1 cellular context compared by ENCODE assay signal in the genomic region with DNA sequence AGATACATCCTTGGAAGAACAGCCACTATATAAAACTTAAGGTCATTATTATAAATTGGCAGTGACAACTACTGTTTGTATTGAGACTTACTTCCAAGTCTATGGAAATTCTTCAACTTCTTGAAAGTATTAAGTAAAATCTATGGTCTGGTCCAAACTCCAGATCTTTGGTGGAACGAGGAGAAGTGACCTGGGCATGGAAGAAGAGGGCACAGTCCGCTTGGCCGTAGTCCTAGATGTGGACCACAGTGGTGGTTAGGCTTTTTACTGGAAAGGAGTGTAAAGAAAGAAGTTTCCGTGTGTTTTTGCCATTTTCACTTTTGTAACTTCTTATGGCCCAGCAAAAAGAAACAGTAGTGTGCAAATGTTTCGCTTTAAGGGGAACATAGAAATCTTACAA.
TF ChIP-seq lines count a peak whose summit lies in the region.

No MANE protein-coding gene starts in this region.

TF ChIP-seq in H1, 55 proteins besides CTCF, POLR2A, EP300 and RAD21:
- TF ChIP-seq, protein P1, sequence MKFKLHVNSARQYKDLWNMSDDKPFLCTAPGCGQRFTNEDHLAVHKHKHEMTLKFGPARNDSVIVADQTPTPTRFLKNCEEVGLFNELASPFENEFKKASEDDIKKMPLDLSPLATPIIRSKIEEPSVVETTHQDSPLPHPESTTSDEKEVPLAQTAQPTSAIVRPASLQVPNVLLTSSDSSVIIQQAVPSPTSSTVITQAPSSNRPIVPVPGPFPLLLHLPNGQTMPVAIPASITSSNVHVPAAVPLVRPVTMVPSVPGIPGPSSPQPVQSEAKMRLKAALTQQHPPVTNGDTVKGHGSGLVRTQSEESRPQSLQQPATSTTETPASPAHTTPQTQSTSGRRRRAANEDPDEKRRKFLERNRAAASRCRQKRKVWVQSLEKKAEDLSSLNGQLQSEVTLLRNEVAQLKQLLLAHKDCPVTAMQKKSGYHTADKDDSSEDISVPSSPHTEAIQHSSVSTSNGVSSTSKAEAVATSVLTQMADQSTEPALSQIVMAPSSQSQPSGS (IDR thresholded peaks at IDR 0.05; ENCODE audit: low read length) = no peak
- TF ChIP-seq HDAC6 (IDR thresholded peaks at IDR 0.05; ENCODE audit: low read depth, low read length) (no peak), KDM4A (IDR thresholded peaks at IDR 0.05; ENCODE audit: low read depth, low read length, severe bottlenecking) (no peak), ATF3 (IDR thresholded peaks at IDR 0.05; ENCODE audit: insufficient read depth, low read depth, low read length) (no peak), KDM5A (IDR thresholded peaks at IDR 0.05; ENCODE audit: low read length) (no peak), GABPA (IDR thresholded peaks at IDR 0.05; ENCODE audit: borderline replicate concordance, insufficient read depth, low read length) (no peak), SAP30 (IDR thresholded peaks at IDR 0.05; ENCODE audit: insufficient read depth, insufficient replicate concordance, low read length) (no peak), NRF1 (IDR thresholded peaks at IDR 0.05; ENCODE audit: low read depth, low read length) (no peak), E2F6 (IDR thresholded peaks at IDR 0.05) (no peak), CBX5 (IDR thresholded peaks at IDR 0.05; ENCODE audit: low read depth, low read length) (no peak), RBBP5 (IDR thresholded peaks at IDR 0.05; ENCODE audit: borderline replicate concordance, low read depth, low read length) (no peak), JUN (IDR thresholded peaks at IDR 0.05; ENCODE audit: low read depth, low read length) (no peak), TAF1 (IDR thresholded peaks at IDR 0.05; ENCODE audit: low read depth, low read length) (no peak), BCL11A (IDR thresholded peaks at IDR 0.05; ENCODE audit: low read depth in 2 of 2, low read length in 2 of 2) (no peak), SIRT6 (IDR thresholded peaks at IDR 0.05; ENCODE audit: low read length) (no peak), TCF12 (IDR thresholded peaks at IDR 0.05; ENCODE audit: low read depth, low read length) (no peak), ZNF274 (IDR thresholded peaks at IDR 0.05; ENCODE audit: borderline replicate concordance, extremely low read depth, low read length) (no peak), CREB1 (IDR thresholded peaks at IDR 0.05) (no peak), FOSL1 (IDR thresholded peaks at IDR 0.05; ENCODE audit: insufficient read depth, low read depth, low read length) (no peak)
- TF ChIP-seq, protein P2, sequence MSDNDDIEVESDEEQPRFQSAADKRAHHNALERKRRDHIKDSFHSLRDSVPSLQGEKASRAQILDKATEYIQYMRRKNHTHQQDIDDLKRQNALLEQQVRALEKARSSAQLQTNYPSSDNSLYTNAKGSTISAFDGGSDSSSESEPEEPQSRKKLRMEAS (IDR thresholded peaks at IDR 0.05) = no peak
